ENCODE assay signal across 13 cellular contexts in the genomic region with DNA sequence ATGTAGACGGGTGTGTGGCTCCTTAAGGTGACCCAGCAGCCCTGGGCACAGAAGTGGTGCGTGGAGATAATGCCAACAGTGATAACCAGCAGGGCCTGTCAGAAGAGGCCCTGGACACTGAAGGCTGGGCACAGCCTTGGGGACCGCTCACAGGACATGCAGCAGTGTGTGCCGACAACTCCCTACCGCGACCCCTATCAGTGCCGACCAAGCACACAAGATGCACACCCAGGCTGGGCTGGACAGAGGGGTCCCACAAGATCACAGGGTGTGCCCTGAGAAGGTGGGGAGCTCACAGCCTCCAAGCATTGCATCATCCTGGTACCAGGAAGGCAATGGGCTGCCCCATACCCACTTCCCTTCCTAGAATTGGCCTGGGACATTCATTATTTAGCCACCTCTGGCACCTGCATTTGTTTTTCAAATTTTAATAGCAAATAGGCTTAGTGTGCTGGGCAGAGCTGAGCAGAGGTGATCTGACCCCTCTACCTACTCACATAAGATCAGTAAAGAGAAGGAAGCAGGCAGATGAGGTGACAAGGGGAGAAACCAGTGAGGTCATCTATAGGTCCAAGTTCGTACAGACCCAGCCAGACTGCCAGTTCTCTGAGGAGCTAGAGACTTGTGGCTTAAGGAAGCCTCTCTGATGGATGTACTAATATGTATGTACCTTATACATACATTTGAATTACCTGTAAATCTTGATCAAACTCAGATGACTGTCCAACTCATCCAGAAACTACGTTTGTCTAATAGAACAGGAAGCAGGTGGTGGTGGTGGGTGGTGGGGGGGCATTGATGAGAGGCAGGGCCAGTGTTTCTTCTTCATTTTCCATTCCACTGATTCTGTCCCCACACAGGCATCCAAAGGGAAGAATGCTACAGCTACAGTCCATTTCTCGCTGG.
DNase-seq lines count a peak whose midpoint lies in the region; ATAC-seq and TF ChIP-seq lines count a peak whose summit lies in the region.
"Had no signal": no experiment of that assay in that cellular context is flagged by ENCODE, and none has a peak within 500 bp of the region (broad histone marks: within the 10 kb centered on the region; RNA-seq: fewer than 3 reads in every experiment).

No MANE protein-coding gene starts in this region.

- DNase-seq in GM20000 (ENCODE audit: low spot score) (peak; percentile 45), germinal center (ENCODE audit: low spot score) (peak; percentile 62), NOMO-1 treated with dmso at 0.1 percent for 144 hours (lab: John Stamatoyannopoulos, UW; ENCODE audit: unreplicated experiment) (no peak)
- DNase-seq in activated CD4-positive, CD25-positive, alpha-beta regulatory T cell (lab: John Stamatoyannopoulos, UW) = no peak
- DNase-seq: activated CD4-positive, CD25-positive, alpha-beta regulatory T cell treated with anti-CD3 and anti-CD28 coated beads, Interleukin-2, amount 50 U/mL, for 72 hours; brain microvascular endothelial cell; natural killer cell; NCI-H1930; testis had no signal

- peak; percentile 63 for ATAC-seq in GM18502 (IDR thresholded peaks at IDR 0.05; ENCODE audit: poor library complexity, unreplicated experiment)
- ATAC-seq in HG03095 (IDR thresholded peaks at IDR 0.05; ENCODE audit: unreplicated experiment) = peak; percentile 47
- no peak for ATAC-seq in HG03280 (IDR thresholded peaks at IDR 0.05; ENCODE audit: unreplicated experiment)
- ATAC-seq in HG03342 (IDR thresholded peaks at IDR 0.05; ENCODE audit: unreplicated experiment) = no peak

- no peak for TF ChIP-seq CTCF in GM20000 (IDR thresholded peaks at IDR 0.05; ENCODE audit: extremely low read depth, missing control alignments)

Comparison
In these comparisons a context has a peak if more than half of its experiments do, and no peak if none do; other contexts are left out.
1. ATAC-seq: peak in GM18502 (single experiment) and HG03095 (single experiment); none in HG03280 (single experiment) and HG03342 (single experiment).
2. DNase-seq: peak in GM20000 (single experiment) and germinal center (single experiment); none in NOMO-1 treated with dmso at 0.1 percent for 144 hours (single experiment) and activated CD4-positive, CD25-positive, alpha-beta regulatory T cell (0 of 4).